ENCODE assay signal across 22 cellular contexts in genomic region chr2:9905413-9905812, GRCh38.
"Had no signal": no experiment of that assay in that cellular context is flagged by ENCODE, and none has a peak within 500 bp of the region (broad histone marks: within the 10 kb centered on the region; RNA-seq: fewer than 3 reads in every experiment).

No MANE protein-coding gene starts in this region.

- H3K27ac ChIP-seq: body of pancreas, tibial artery, uterus had no signal

- H3K27me3 Mint-ChIP-seq: activated B cell treated with CpG ODN at 0.5 μM for 24 hours; activated CD4-positive, alpha-beta memory T cell treated with anti-CD3 and anti-CD28 coated beads, Interleukin-2, amount 10 ng/mL, durations not matched to agents 7 days and 5 days; activated CD8-positive, alpha-beta memory T cell treated with anti-CD3 and anti-CD28 coated beads, Interleukin-2, amount 10 ng/mL, durations not matched to agents 7 days and 5 days; activated naive CD8-positive, alpha-beta T cell treated with anti-CD3 and anti-CD28 coated beads, Interleukin-2, amount 10 ng/mL, durations not matched to agents 7 days and 5 days; activated T-helper 17 cell treated with anti-CD3 and anti-CD28 coated beads, Interleukin-2, amount 50 U/mL, for 72 hours; effector memory CD8-positive, alpha-beta T cell had no signal

- DNase-seq: activated B cell treated with CpG ODN at 0.5 μM for 24 hours; activated CD4-positive, alpha-beta memory T cell treated with anti-CD3 and anti-CD28 coated beads, Interleukin-2, amount 10 ng/mL, durations not matched to agents 7 days and 5 days; activated CD4-positive, alpha-beta T cell treated with anti-CD3 and anti-CD28 coated beads for 48 hours; activated CD8-positive, alpha-beta memory T cell treated with anti-CD3 and anti-CD28 coated beads, Interleukin-2, amount 10 ng/mL, durations not matched to agents 7 days and 5 days; activated naive CD4-positive, alpha-beta T cell; activated naive CD8-positive, alpha-beta T cell treated with anti-CD3 and anti-CD28 coated beads, Interleukin-2, amount 10 ng/mL, durations not matched to agents 7 days and 5 days; amygdala; body of pancreas; caudate nucleus; effector memory CD8-positive, alpha-beta T cell; hypothalamus; islet precursor cell; midbrain; stimulated activated CD4-positive, alpha-beta T cell treated with anti-CD3 and anti-CD28 coated beads, Interleukin-12 subunit alpha, Interleukin-12 subunit beta, amount 100 ng/mL, for 4 hours; stimulated activated CD4-positive, alpha-beta T cell treated with anti-CD3 and anti-CD28 coated beads, Interleukin-1b, Interleukin-23, amount 100 ng/mL, for 48 hours; stimulated activated naive CD8-positive, alpha-beta T cell treated with anti-CD3 and anti-CD28 coated beads, Interleukin-15, Interleukin-2, amounts not matched to agents 100 U/mL and 50 U/mL, for 24 hours; substantia nigra; tibial artery; uterus had no signal

- H3K4me3 Mint-ChIP-seq: activated B cell treated with CpG ODN at 0.5 μM for 24 hours; activated CD4-positive, alpha-beta memory T cell treated with anti-CD3 and anti-CD28 coated beads, Interleukin-2, amount 10 ng/mL, durations not matched to agents 7 days and 5 days; activated CD8-positive, alpha-beta memory T cell treated with anti-CD3 and anti-CD28 coated beads, Interleukin-2, amount 10 ng/mL, durations not matched to agents 7 days and 5 days; activated naive CD8-positive, alpha-beta T cell treated with anti-CD3 and anti-CD28 coated beads, Interleukin-2, amount 10 ng/mL, durations not matched to agents 7 days and 5 days; activated T-helper 17 cell treated with anti-CD3 and anti-CD28 coated beads, Interleukin-2, amount 50 U/mL, for 72 hours; effector memory CD8-positive, alpha-beta T cell; nephron had no signal

- H3K27ac Mint-ChIP-seq: activated B cell treated with CpG ODN at 0.5 μM for 24 hours; activated CD4-positive, alpha-beta memory T cell treated with anti-CD3 and anti-CD28 coated beads, Interleukin-2, amount 10 ng/mL, durations not matched to agents 7 days and 5 days; activated CD8-positive, alpha-beta memory T cell treated with anti-CD3 and anti-CD28 coated beads, Interleukin-2, amount 10 ng/mL, durations not matched to agents 7 days and 5 days; activated naive CD8-positive, alpha-beta T cell treated with anti-CD3 and anti-CD28 coated beads, Interleukin-2, amount 10 ng/mL, durations not matched to agents 7 days and 5 days; activated T-helper 17 cell treated with anti-CD3 and anti-CD28 coated beads, Interleukin-2, amount 50 U/mL, for 72 hours; nephron had no signal

- H3K4me1 Mint-ChIP-seq: activated B cell treated with CpG ODN at 0.5 μM for 24 hours; activated CD4-positive, alpha-beta memory T cell treated with anti-CD3 and anti-CD28 coated beads, Interleukin-2, amount 10 ng/mL, durations not matched to agents 7 days and 5 days; activated CD8-positive, alpha-beta memory T cell treated with anti-CD3 and anti-CD28 coated beads, Interleukin-2, amount 10 ng/mL, durations not matched to agents 7 days and 5 days had no signal

- H3K9me3 Mint-ChIP-seq: activated B cell treated with CpG ODN at 0.5 μM for 24 hours; activated CD4-positive, alpha-beta memory T cell treated with anti-CD3 and anti-CD28 coated beads, Interleukin-2, amount 10 ng/mL, durations not matched to agents 7 days and 5 days; activated naive CD8-positive, alpha-beta T cell treated with anti-CD3 and anti-CD28 coated beads, Interleukin-2, amount 10 ng/mL, durations not matched to agents 7 days and 5 days; activated T-helper 17 cell treated with anti-CD3 and anti-CD28 coated beads, Interleukin-2, amount 50 U/mL, for 72 hours; effector memory CD8-positive, alpha-beta T cell; nephron had no signal

- ATAC-seq: activated CD8-positive, alpha-beta memory T cell treated with anti-CD3 and anti-CD28 coated beads, Interleukin-2, amount 10 ng/mL, durations not matched to agents 7 days and 5 days; activated T-helper 17 cell treated with anti-CD3 and anti-CD28 coated beads, Interleukin-2, amount 50 U/mL, for 72 hours; body of pancreas; effector memory CD8-positive, alpha-beta T cell; left lobe of liver; stimulated activated naive CD8-positive, alpha-beta T cell treated with anti-CD3 and anti-CD28 coated beads, Interleukin-15, Interleukin-2, amounts not matched to agents 100 U/mL and 50 U/mL, for 24 hours had no signal

- H3K4me1 ChIP-seq: body of pancreas, tibial artery, uterus had no signal

- H3K27me3 ChIP-seq: body of pancreas, tibial artery, uterus had no signal
